10 cellular contexts compared by ENCODE assay signal in genomic region chr10:44913312-44914079, GRCh38. TPM values are rescaled to one million over a fixed set of nuclear protein-coding genes. Genes with fewer than 3 reads are reported as not detected.
A peak's percentile ranks its signal among the peaks of the same experiment; 100 is the strongest.
DNase-seq lines count a peak whose midpoint lies in the region; ATAC-seq and TF ChIP-seq lines count a peak whose summit lies in the region.
"Had no signal": no experiment of that assay in that cellular context is flagged by ENCODE, and none has a peak within 500 bp of the region (broad histone marks: within the 10 kb centered on the region; RNA-seq: fewer than 3 reads in every experiment).

No MANE protein-coding gene starts in this region.

- no peaks in the 10 kb centered on the region for H3K9me3 ChIP-seq in body of pancreas

- TF ChIP-seq POLR2A in body of pancreas (IDR thresholded peaks at IDR 0.05), result no peak

- no peak for TF ChIP-seq CTCF in body of pancreas (IDR thresholded peaks at IDR 0.05)

- WGBS in body of pancreas, 2 donors, result 55 to 76% methylated on average over 14 of the region's 14 CpGs

- intact Hi-C loops in body of pancreas (cut with DNase I), result no loop called here
- intact Hi-C loops in left colon (cut with DNase I, micrococcal nuclease), result no loop called here

- ATAC-seq in body of pancreas, result no peak
- no peak for ATAC-seq in left colon
- no peak for ATAC-seq in HG02798 (IDR thresholded peaks at IDR 0.05; ENCODE audit: poor library complexity, unreplicated experiment)

- H3K4me3 ChIP-seq in body of pancreas, result no peak overlapping the region

- no peaks in the 10 kb centered on the region for H3K36me3 ChIP-seq in body of pancreas (replicated peaks in 1 of 2; ENCODE audit: insufficient read depth in 1 of 2, low read depth in 2 of 2)

- no peaks in the 10 kb centered on the region for H3K27me3 ChIP-seq in body of pancreas

- peak; percentile 28 for DNase-seq in activated T-cell treated with anti-CD3 and anti-CD28 coated beads for 1 hour (ENCODE audit: low read depth)
- DNase-seq in activated T-cell treated with anti-CD3 and anti-CD28 coated beads for 4 hours, result no peak
- DNase-seq in NOMO-1 treated with dmso at 0.1 percent for 144 hours (lab: John Stamatoyannopoulos, UW; ENCODE audit: unreplicated experiment), result peak; percentile 92
- DNase-seq in body of pancreas, result no peak
- peak; percentile 29 for DNase-seq in stimulated activated CD4-positive, alpha-beta T cell treated with anti-CD3 and anti-CD28 coated beads, Interleukin-4, amount 100 ng/mL, for 1 hour
- no peak for DNase-seq in left colon
- no peak for DNase-seq in germinal center (ENCODE audit: low spot score)
- DNase-seq: midbrain had no signal

- H3K4me1 ChIP-seq in body of pancreas, result peaks cover 55% of the 10 kb centered on the region

- peak overlapping the region in 3 of 4 donors; percentile 73 to 84 (median 77) for H3K27ac ChIP-seq in body of pancreas

RNA-seq across cellular contexts. Expression of gene TMEM72, which starts 2.4 kb away (rescaled TPM):
- 10 to 100 TPM in 1 of 2 donors, 1 to 10 TPM in 1; 4.7 to 10.2 TPM for total RNA-seq in body of pancreas
- 10 to 100 TPM; 25.0 to 33.1 TPM for total RNA-seq in left colon
- total RNA-seq: endothelial cell of umbilical vein had no signal

RNA-seq across cellular contexts. Expression of gene RASSF4, which starts 46.1 kb away (rescaled TPM):
- total RNA-seq in body of pancreas, result 10 to 100 TPM; 44.5 to 50.8 TPM
- total RNA-seq in left colon, result 10 to 100 TPM; 29.4 to 44.7 TPM

Comparison
In these comparisons a context has a peak if more than half of its experiments do, and no peak if none do; other contexts are left out.
1. DNase-seq: peak in activated T-cell treated with anti-CD3 and anti-CD28 coated beads for 1 hour (single experiment), NOMO-1 treated with dmso at 0.1 percent for 144 hours (single experiment) and stimulated activated CD4-positive, alpha-beta T cell treated with anti-CD3 and anti-CD28 coated beads, Interleukin-4, amount 100 ng/mL, for 1 hour (single experiment); none in activated T-cell treated with anti-CD3 and anti-CD28 coated beads for 4 hours (single experiment), body of pancreas (0 of 4), left colon (0 of 2) and germinal center (single experiment).